ENCODE assay signal across 8 cellular contexts in genomic region chr13:26253787-26254582, GRCh38. TPM values are rescaled to one million over a fixed set of nuclear protein-coding genes. Genes with fewer than 3 reads are reported as not detected.
DNase-seq lines count a peak whose midpoint lies in the region; ATAC-seq and TF ChIP-seq lines count a peak whose summit lies in the region.

Gene CDK8, plus strand, starts transcription at chr13:26254129. Its CDS starts 513 bp downstream, at chr13:26254642.

- peak; percentile 87 for DNase-seq in GM10248 (ENCODE audit: extremely low spot score)
- peak; percentile 94 for DNase-seq in NCI-H1092 (lab: John Stamatoyannopoulos, UW)
- DNase-seq in SK-N-SH, result peak; percentile 89
- peak; percentile 91 for DNase-seq in activated naive CD4-positive, alpha-beta T cell treated with anti-CD3 and anti-CD28 coated beads, Interleukin-2, amount 50 U/mL, for 16 hours
- peak; percentile 91 for DNase-seq in globus pallidus (ENCODE audit: low spot score)
- peak; percentile 35 to 98 (median 93) for DNase-seq in nucleus accumbens (lab: John Stamatoyannopoulos, UW)
- peak; percentile 90 to 91 for DNase-seq in suprapubic skin (ENCODE audit: low spot score in 2 of 2)

- TF ChIP-seq EP300 in SK-N-SH (IDR thresholded peaks at IDR 0.05; ENCODE audit: borderline replicate concordance in 1 of 2, low read depth in 1 of 2, low read length in 1 of 2) (no peak), suprapubic skin (IDR thresholded peaks at IDR 0.05) (no peak)

- peak; percentile 89 for ATAC-seq in HG02610 (IDR thresholded peaks at IDR 0.05; ENCODE audit: unreplicated experiment)

- H3K36me3 ChIP-seq in SK-N-SH (replicated peaks in 1 of 2; ENCODE audit: control insufficient read depth in 1 of 2, insufficient read depth in 2 of 2, low read length in 1 of 2) (no peaks in the 10 kb centered on the region), suprapubic skin (no peaks in the 10 kb centered on the region)

- peaks cover 38% of the 10 kb centered on the region for H4K20me1 ChIP-seq in SK-N-SH (ENCODE audit: insufficient read depth)

- peak within 1 kb of the TSS; percentile 93 for H2AFZ ChIP-seq in SK-N-SH (ENCODE audit: low read depth)

- H3K9me2 ChIP-seq in SK-N-SH, result no peaks in the 10 kb centered on the region

- H3K4me1 ChIP-seq in SK-N-SH (ENCODE audit: control insufficient read depth in 1 of 2, insufficient read depth in 2 of 2, low read depth in 1 of 2, low read length in 1 of 2) (peaks cover 8 to 10% of the 10 kb centered on the region in 2 experiments; a peak in 2 of 4 replicates), suprapubic skin (peaks cover 14% of the 10 kb centered on the region)

- no peaks in the 10 kb centered on the region for H3F3A ChIP-seq in SK-N-SH (replicated peaks; ENCODE audit: insufficient read depth)

- no peak for TF ChIP-seq CTCF in GM10248 (IDR thresholded peaks at IDR 0.05; ENCODE audit: control extremely low read depth, extremely low read depth, low read depth, missing control alignments)
- TF ChIP-seq CTCF in SK-N-SH (IDR thresholded peaks at IDR 0.05), result no peak
- TF ChIP-seq CTCF in suprapubic skin (IDR thresholded peaks at IDR 0.05), result no peak

- H3K4me2 ChIP-seq in SK-N-SH, result peak within 1 kb of the TSS; percentile 80

- no peak for TF ChIP-seq POLR2A in suprapubic skin (IDR thresholded peaks at IDR 0.05)

- H3K27me3 ChIP-seq in SK-N-SH (ENCODE audit: insufficient read depth), result no peaks in the 10 kb centered on the region
- H3K27me3 ChIP-seq in suprapubic skin, result no peaks in the 10 kb centered on the region

- H3K4me3 ChIP-seq in SK-N-SH (ENCODE audit: low read depth in 2 of 2, low read length in 1 of 2) (peak within 1 kb of the TSS; percentile 69 to 90), suprapubic skin (peak within 1 kb of the TSS; percentile 90)

- peak within 1 kb of the TSS; percentile 75 for H3K9ac ChIP-seq in SK-N-SH

- TF ChIP-seq RAD21 in SK-N-SH (IDR thresholded peaks at IDR 0.05; ENCODE audit: low read length), result no peak

- no peaks in the 10 kb centered on the region for H3K9me3 ChIP-seq in SK-N-SH
- H3K9me3 ChIP-seq in suprapubic skin, result no peaks in the 10 kb centered on the region

- H3K27ac ChIP-seq in SK-N-SH (ENCODE audit: low read depth in 2 of 2, low read length in 1 of 2), result peak within 1 kb of the TSS; percentile 88 to 97
- H3K27ac ChIP-seq in suprapubic skin, result peak within 1 kb of the TSS; percentile 93

- CTCF ChIA-PET in GM10248 (lab: Yijun Ruan, JAX), result interaction anchor here (0.9 to 1.1 kb wide), 3 partner anchors 15 to 69 kb away, joined by 3 to 6 read pairs (median 4); partner anchors contain the start of gene RNF6
- CTCF ChIA-PET in SK-N-SH (lab: Yijun Ruan, JAX), result interaction anchor here (0.7 kb wide), 2 partner anchors 24 to 240 kb away, joined by 3 read pairs; no protein-coding TSS in a partner anchor

- H3K79me2 ChIP-seq in SK-N-SH (ENCODE audit: insufficient read depth), result peaks cover 44% of the 10 kb centered on the region

- WGBS in SK-N-SH (ENCODE audit: low lambda C conversion rate), result 3% methylated on average over 48 of the region's 79 CpGs
- WGBS in suprapubic skin, result under 1% methylated on average over 29 of the region's 79 CpGs

- POLR2A ChIA-PET in GM10248 (lab: Yijun Ruan, JAX), result interaction anchor here (0.5 to 0.6 kb wide), 2 partner anchors 32 to 156 kb away, joined by 3 to 4 read pairs; partner anchors contain the start of gene RNF6
- POLR2A ChIA-PET in SK-N-SH (lab: Yijun Ruan, JAX), result interaction anchor here (0.6 kb wide), 1 partner anchor 890 kb away, joined by 3 read pairs; no protein-coding TSS in a partner anchor

TF ChIP-seq in SK-N-SH, 30 proteins besides CTCF, POLR2A, EP300 and RAD21 (continues in another document):
- TF ChIP-seq FOSL2 (IDR thresholded peaks at IDR 0.05; ENCODE audit: borderline replicate concordance, low read depth) (no peak), GABPA (IDR thresholded peaks at IDR 0.05; ENCODE audit: low read depth) (peak; percentile 53), MXI1 (IDR thresholded peaks at IDR 0.05; ENCODE audit: low read depth, low read length) (peak; percentile 68), TAF1 (IDR thresholded peaks at IDR 0.05; ENCODE audit: borderline replicate concordance, low read depth, low read length) (peak; percentile 58), TEAD4 (IDR thresholded peaks at IDR 0.05; ENCODE audit: borderline replicate concordance, insufficient read depth) (no peak), SMC3 (IDR thresholded peaks at IDR 0.05; ENCODE audit: low read depth, low read length) (no peak), USF2 (IDR thresholded peaks at IDR 0.05; ENCODE audit: borderline replicate concordance, low read depth, low read length) (no peak), CHD2 (IDR thresholded peaks at IDR 0.05; ENCODE audit: low read length, partially characterized antibody) (peak; percentile 82), NRF1 (IDR thresholded peaks at IDR 0.05; ENCODE audit: low read depth, low read length) (no peak), RFX5 (IDR thresholded peaks at IDR 0.05; ENCODE audit: low read length) (no peak), RCOR1 (IDR thresholded peaks at IDR 0.05; ENCODE audit: low read length) (no peak), GATA2 (CRISPR knock-in tag; IDR thresholded peaks at IDR 0.05) (no peak), YY1 (IDR thresholded peaks at IDR 0.05; ENCODE audit: low read depth) (peak; percentile 68; the same call in 1 of the 2 replicates), FOXJ3 (CRISPR knock-in tag; IDR thresholded peaks at IDR 0.05) (no peak), EZH2phosphoT487 (IDR thresholded peaks at IDR 0.05; ENCODE audit: borderline replicate concordance, low read depth) (no peak), REST (IDR thresholded peaks at IDR 0.05; ENCODE audit: low read depth, low read length) (no peak), SIN3A (IDR thresholded peaks at IDR 0.05; ENCODE audit: borderline replicate concordance, low read depth, low read length) (no peak), ZBTB33 (IDR thresholded peaks at IDR 0.05; ENCODE audit: borderline replicate concordance, low read depth) (0 out of 2 replicates have a peak, but pooled peaks have one; percentile 42), MAX (IDR thresholded peaks at IDR 0.05; ENCODE audit: low read depth) (peak; percentile 31; the same call in 1 of the 2 replicates)

RNA-seq across cellular contexts. Expression of gene CDK8, which starts in this region (rescaled TPM):
- polyA plus RNA-seq in SK-N-SH (2012; rRNA removed), result 10.1 and 11.3 TPM in 2 replicates
- polyA plus RNA-seq in SK-N-SH (2012; cell fraction: cytosol; rRNA removed), result 10.9 and 11.4 TPM in 2 replicates
- polyA plus RNA-seq in SK-N-SH (2012; cell fraction: nucleus; rRNA removed), result 12.9 and 26.3 TPM in 2 replicates
- total RNA-seq in suprapubic skin, result 10 to 100 TPM in 3 of 4 donors, 1 to 10 TPM in 1; 9.8 to 13.3 (median 12.5) TPM

Comparison
In these comparisons a context has a peak if more than half of its experiments do, and no peak if none do; other contexts are left out.
1. Peak in every context shown above with its lines: DNase-seq, ATAC-seq, H3K4me3 ChIP-seq and H3K27ac ChIP-seq.